7 cellular contexts compared by ENCODE assay signal in genomic region chr12:109291531-109292341, GRCh38. TPM values are rescaled to one million over a fixed set of nuclear protein-coding genes. Genes with fewer than 3 reads are reported as not detected.
A peak's percentile ranks its signal among the peaks of the same experiment; 100 is the strongest.
DNase-seq lines count a peak whose midpoint lies in the region; ATAC-seq and TF ChIP-seq lines count a peak whose summit lies in the region.

No MANE protein-coding gene starts in this region.

- H3K4me2 ChIP-seq in OCI-LY7 (ENCODE audit: low read length), result no peak overlapping the region

- CTCF ChIA-PET in OCI-LY7 (lab: Charles Lee; ENCODE audit: unreplicated experiment), result no interaction called here

- ATAC-seq in SK-N-SH treated with all-trans-retinoic acid at 6 μM for 48 hours (peak; percentile 78), left ventricle myocardium superior (peak; percentile 96)

- no TSS peak for BruUV-seq in OCI-LY7 (replicated peaks; lab: Mats Ljungman, UMichigan)

- H3K4me3 ChIP-seq in OCI-LY7 (ENCODE audit: low read depth, low read length, poor library complexity, severe bottlenecking), result no peak overlapping the region

- H3K27ac ChIP-seq in OCI-LY7 (ENCODE audit: low read depth, low read length, poor library complexity, severe bottlenecking), result no peak overlapping the region

- DNase-seq in NCI-H1048 (lab: John Stamatoyannopoulos, UW), result peak; percentile 64
- DNase-seq in left ventricle myocardium superior, result peak; percentile 87
- DNase-seq in putamen (ENCODE audit: low spot score), result peak; percentile 73
- DNase-seq in OCI-LY7 (ENCODE audit: low spot score), result no peak
- no peak for DNase-seq in AML-193 (lab: John Stamatoyannopoulos, UW)
- DNase-seq in activated effector memory CD4-positive, alpha-beta T cell treated with Interleukin-2 at 50 U/mL for 16 hours, result no peak

- intact Hi-C loops in left ventricle myocardium superior (cut with micrococcal nuclease), result no loop called here
- intact Hi-C loops in OCI-LY7 (cut with micrococcal nuclease; ENCODE audit: unreplicated experiment), result no loop called here

- POLR2A ChIA-PET in OCI-LY7 (lab: Charles Lee), result no interaction called here

- H3K4me1 ChIP-seq in OCI-LY7 (ENCODE audit: insufficient read depth, low read length, poor library complexity, severe bottlenecking), result no peaks in the 10 kb centered on the region

- no peaks in the 10 kb centered on the region for H4K20me1 ChIP-seq in OCI-LY7 (ENCODE audit: insufficient read depth, low read length)

- H3K79me2 ChIP-seq in OCI-LY7 (ENCODE audit: insufficient read depth, low read depth, low read length), result no peaks in the 10 kb centered on the region

- TF ChIP-seq CTCF in OCI-LY7 (conservative IDR thresholded peaks at IDR 0.05; ENCODE audit: low read length), result no peak

- no peaks in the 10 kb centered on the region for H3K9me2 ChIP-seq in OCI-LY7 (ENCODE audit: insufficient read depth, low read length)

- H3K36me3 ChIP-seq in OCI-LY7 (ENCODE audit: insufficient read depth, low read length), result no peaks in the 10 kb centered on the region

- no peaks in the 10 kb centered on the region for H3K9me3 ChIP-seq in OCI-LY7 (ENCODE audit: low read length)

- H2AFZ ChIP-seq in OCI-LY7 (ENCODE audit: low read length), result no peak overlapping the region

TF ChIP-seq in SK-N-SH treated with all-trans-retinoic acid at 6 μM for 48 hours, 23 proteins besides CTCF, POLR2A, EP300 and RAD21:
- TF ChIP-seq CSRNP3 (CRISPR knock-in tag; IDR thresholded peaks at IDR 0.05) (no peak), CREB5 (CRISPR knock-in tag; IDR thresholded peaks at IDR 0.05; ENCODE audit: low read depth) (no peak), PATZ1 (CRISPR knock-in tag; IDR thresholded peaks at IDR 0.05; ENCODE audit: borderline replicate concordance) (no peak), ZNF70 (CRISPR knock-in tag; IDR thresholded peaks at IDR 0.05) (peak; percentile 71)

RNA-seq across cellular contexts. Expression of gene FOXN4, which starts 17.3 kb away (rescaled TPM):
- total RNA-seq in left ventricle myocardium superior, result not detected
- total RNA-seq in OCI-LY7 (2014; rRNA removed; shearing (Covaris generic)), result 2.7 and 4.3 TPM in 2 replicates
- 4.5 and 5.1 TPM in 2 replicates for total RNA-seq in OCI-LY7 (2022)

RNA-seq across cellular contexts. Expression of gene MYO1H, which starts 56.0 kb away (rescaled TPM):
- total RNA-seq in left ventricle myocardium superior, result 0.52 TPM
- total RNA-seq in OCI-LY7 (2014; rRNA removed; shearing (Covaris generic)), result 0.28 and 5.4 TPM in 2 replicates
- 0.11 and 0.59 TPM in 2 replicates for total RNA-seq in OCI-LY7 (2022)

Comparison
In these comparisons a context has a peak if more than half of its experiments do, and no peak if none do; other contexts are left out.
1. DNase-seq: peak in NCI-H1048 (single experiment), left ventricle myocardium superior (single experiment) and putamen (single experiment); none in OCI-LY7 (single experiment), AML-193 (0 of 2) and activated effector memory CD4-positive, alpha-beta T cell treated with Interleukin-2 at 50 U/mL for 16 hours (single experiment).